ENCODE assay signal across 8 cellular contexts in genomic region chr2:97806738-97807618, GRCh38.
A peak's percentile ranks its signal among the peaks of the same experiment; 100 is the strongest.
DNase-seq lines count a peak whose midpoint lies in the region; ATAC-seq and TF ChIP-seq lines count a peak whose summit lies in the region.

No MANE protein-coding gene starts in this region.

- no peak overlapping the region for H3K27ac ChIP-seq in breast epithelium

- DNase-seq in GM10248 (ENCODE audit: extremely low spot score) (peak; percentile 73), NCI-H2171 treated with DMSO at 0.1 percent for 48 hours (lab: John Stamatoyannopoulos, UW) (peak; percentile 79), breast epithelium (ENCODE audit: low spot score in 2 of 2) (peak; percentile 73 to 87), iris pigment epithelial cell (ENCODE audit: low read depth) (peak; percentile 68)
- peak; percentile 86 for DNase-seq in stimulated activated CD4-positive, alpha-beta T cell treated with anti-CD3 and anti-CD28 coated beads, Interleukin-15, amount 100 ng/mL, for 24 hours

- H3K27me3 ChIP-seq in breast epithelium: no peaks in the 10 kb centered on the region

- ATAC-seq in HG02938 (IDR thresholded peaks at IDR 0.05; ENCODE audit: unreplicated experiment): peak; percentile 70
- no peak for ATAC-seq in HG02840 (IDR thresholded peaks at IDR 0.05; ENCODE audit: low FRiP score, unreplicated experiment)

- H3K4me3 ChIP-seq in WI38 (ENCODE audit: low read depth, low read length) (no peak overlapping the region), breast epithelium (no peak overlapping the region)

- POLR2A ChIA-PET in GM10248 (lab: Yijun Ruan, JAX): no interaction called here

- TF ChIP-seq CTCF in GM10248 (IDR thresholded peaks at IDR 0.05; ENCODE audit: control extremely low read depth, extremely low read depth, low read depth, missing control alignments): peak; percentile 93
- peak; percentile 86 for TF ChIP-seq CTCF in WI38 (IDR thresholded peaks at IDR 0.05; ENCODE audit: low read depth, low read length)
- TF ChIP-seq CTCF in breast epithelium (IDR thresholded peaks at IDR 0.05): peak; percentile 35 to 92 (median 89)

- TF ChIP-seq POLR2A in breast epithelium (IDR thresholded peaks at IDR 0.05): no peak

- H3K4me1 ChIP-seq in breast epithelium: no peaks in the 10 kb centered on the region

- peaks cover 2% of the 10 kb centered on the region for H3K36me3 ChIP-seq in breast epithelium

- CTCF ChIA-PET in GM10248 (lab: Yijun Ruan, JAX): interaction anchor here (0.7 to 2.3 kb wide), 49 partner anchors 8 to 796 kb away, joined by 3 to 23 read pairs (median 4); no protein-coding TSS in a partner anchor

- H3K9me3 ChIP-seq in breast epithelium: no peaks in the 10 kb centered on the region

- intact Hi-C loops in breast epithelium (cut with DNase I; ENCODE audit: low total_unique reads): no loop called here
